17 cellular contexts compared by ENCODE assay signal in the genomic region with DNA sequence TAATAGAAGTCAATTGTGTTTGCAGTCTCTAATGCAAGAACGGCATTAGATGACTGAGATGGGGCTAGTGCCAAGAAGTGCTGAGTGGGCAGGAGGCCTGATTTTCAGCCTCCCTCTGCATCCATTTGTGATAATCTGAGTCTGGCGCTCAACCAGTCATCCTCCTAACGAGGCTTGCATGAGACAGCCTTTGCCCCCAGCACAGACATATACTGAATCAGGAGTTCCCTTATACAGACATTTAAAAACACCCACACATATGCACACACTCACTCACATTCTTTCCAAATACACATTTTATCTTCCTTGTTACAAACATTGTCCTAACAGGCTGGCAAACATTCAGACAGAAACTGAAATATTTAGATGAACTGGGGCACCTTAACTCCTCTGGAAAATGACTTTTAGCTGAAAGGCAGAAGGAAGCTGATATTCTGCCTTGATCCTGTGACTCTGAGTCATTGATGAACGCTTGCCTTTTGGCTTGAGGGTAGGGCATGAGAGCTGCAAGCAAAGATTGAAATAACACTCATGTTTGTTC.
DNase-seq lines count a peak whose midpoint lies in the region; TF ChIP-seq lines count a peak whose summit lies in the region.
"Had no signal": no experiment of that assay in that cellular context is flagged by ENCODE, and none has a peak within 500 bp of the region (broad histone marks: within the 10 kb centered on the region; RNA-seq: fewer than 3 reads in every experiment).

No MANE protein-coding gene starts in this region.

- no peaks in the 10 kb centered on the region for H3K9me2 ChIP-seq in GM23248 (ENCODE audit: insufficient read depth)

- H3F3A ChIP-seq in GM23248 (ENCODE audit: insufficient read depth): no peaks in the 10 kb centered on the region

- TF ChIP-seq CTCF in choroid plexus epithelial cell (conservative IDR thresholded peaks at IDR 0.05; ENCODE audit: low read depth, low read length): no peak

- no peaks in the 10 kb centered on the region for H3K9me3 ChIP-seq in GM23248 (ENCODE audit: low read depth)
- no peaks in the 10 kb centered on the region for H3K9me3 ChIP-seq in mesodermal cell (ENCODE audit: control insufficient read depth, low read length)
- H3K9me3 ChIP-seq: stomach had no signal

- peak; percentile 31 for DNase-seq in GM23248
- DNase-seq in OCI-M1 (lab: John Stamatoyannopoulos, UW): peak; percentile 29
- DNase-seq in choroid plexus epithelial cell (ENCODE audit: low read depth): peak; percentile 13
- no peak for DNase-seq in activated CD4-positive, alpha-beta T cell treated with anti-CD3 and anti-CD28 coated beads, Interleukin-2, amount 50 U/mL, for 1 hour
- no peak for DNase-seq in SIG-M5 treated with dmso at 0.1 percent for 504 hours (lab: John Stamatoyannopoulos, UW; ENCODE audit: unreplicated experiment)
- no peak for DNase-seq in GDM1 (lab: John Stamatoyannopoulos, UW)
- DNase-seq in activated effector memory CD4-positive, alpha-beta T cell treated with Interleukin-2 at 50 U/mL for 16 hours: no peak
- DNase-seq: activated CD4-positive, CD25-positive, alpha-beta regulatory T cell treated with anti-CD3 and anti-CD28 coated beads, Interleukin-2, amount 50 U/mL, for 72 hours; effector memory CD8-positive, alpha-beta T cell; left colon; NCI-H1694; NCI-H524; right cardiac atrium; stimulated activated CD4-positive, alpha-beta T cell treated with anti-CD3 and anti-CD28 coated beads, Interleukin-2, amount 100 ng/mL, for 24 hours; stomach; T-helper 9 cell had no signal

- in situ Hi-C loops in GM23248 (cut with MboI): no loop called here

- H3K4me2 ChIP-seq in GM23248 (ENCODE audit: unreplicated experiment): no peak overlapping the region

- H3K4me3 ChIP-seq in GM23248 (no peak overlapping the region), choroid plexus epithelial cell (ENCODE audit: low read depth, low read length) (no peak overlapping the region), mesodermal cell (ENCODE audit: extremely low read depth, insufficient read depth, low read length, poor library complexity, severe bottlenecking) (no peak overlapping the region)
- H3K4me3 ChIP-seq: stomach had no signal

- H3K4me1 ChIP-seq in GM23248 (ENCODE audit: insufficient read depth) (no peaks in the 10 kb centered on the region), mesodermal cell (ENCODE audit: control insufficient read depth, insufficient read depth, low read length, poor library complexity, severe bottlenecking) (peaks cover 8% of the 10 kb centered on the region)
- H3K4me1 ChIP-seq: stomach had no signal

- 13 to 19% methylated on average over 4 of the region's 4 CpGs for WGBS in GM23248 (ENCODE audit: low coverage in 1 of 2, low lambda C conversion rate in 2 of 2, missing lambda C conversion rate in 2 of 2), 2 experiments
- WGBS in mesodermal cell (ENCODE audit: insufficient coverage in 2 of 2), 2 experiments: 86 to 87% methylated on average over 3 to 4 of the region's 4 CpGs

- H3K36me3 ChIP-seq in GM23248 (ENCODE audit: low read depth) (no peaks in the 10 kb centered on the region), mesodermal cell (ENCODE audit: control insufficient read depth, insufficient read depth, low read length) (no peaks in the 10 kb centered on the region)
- H3K36me3 ChIP-seq: stomach had no signal

- no peaks in the 10 kb centered on the region for H3K79me2 ChIP-seq in GM23248 (ENCODE audit: insufficient read depth)

- no peak overlapping the region for H3K27ac ChIP-seq in GM23248
- H3K27ac ChIP-seq in mesodermal cell (ENCODE audit: low read depth, low read length, severe bottlenecking): peak overlapping the region; percentile 66
- H3K27ac ChIP-seq: stomach had no signal

- H3K9ac ChIP-seq in GM23248: no peak overlapping the region

- no peaks in the 10 kb centered on the region for H4K20me1 ChIP-seq in GM23248 (ENCODE audit: insufficient read depth)

- H3K27me3 ChIP-seq in GM23248 (replicated peaks; ENCODE audit: insufficient read depth): no peaks in the 10 kb centered on the region
- H3K27me3 ChIP-seq: stomach had no signal

- H2AFZ ChIP-seq in GM23248: no peak overlapping the region

Comparison
In these comparisons a context has a peak if more than half of its experiments do, and no peak if none do; other contexts are left out.
1. DNase-seq: peak in GM23248 (single experiment), OCI-M1 (single experiment) and choroid plexus epithelial cell (single experiment); none in activated CD4-positive, alpha-beta T cell treated with anti-CD3 and anti-CD28 coated beads, Interleukin-2, amount 50 U/mL, for 1 hour (single experiment), SIG-M5 treated with dmso at 0.1 percent for 504 hours (single experiment), GDM1 (single experiment) and activated effector memory CD4-positive, alpha-beta T cell treated with Interleukin-2 at 50 U/mL for 16 hours (single experiment).